ENCODE assay signal across 20 cellular contexts in the genomic region with DNA sequence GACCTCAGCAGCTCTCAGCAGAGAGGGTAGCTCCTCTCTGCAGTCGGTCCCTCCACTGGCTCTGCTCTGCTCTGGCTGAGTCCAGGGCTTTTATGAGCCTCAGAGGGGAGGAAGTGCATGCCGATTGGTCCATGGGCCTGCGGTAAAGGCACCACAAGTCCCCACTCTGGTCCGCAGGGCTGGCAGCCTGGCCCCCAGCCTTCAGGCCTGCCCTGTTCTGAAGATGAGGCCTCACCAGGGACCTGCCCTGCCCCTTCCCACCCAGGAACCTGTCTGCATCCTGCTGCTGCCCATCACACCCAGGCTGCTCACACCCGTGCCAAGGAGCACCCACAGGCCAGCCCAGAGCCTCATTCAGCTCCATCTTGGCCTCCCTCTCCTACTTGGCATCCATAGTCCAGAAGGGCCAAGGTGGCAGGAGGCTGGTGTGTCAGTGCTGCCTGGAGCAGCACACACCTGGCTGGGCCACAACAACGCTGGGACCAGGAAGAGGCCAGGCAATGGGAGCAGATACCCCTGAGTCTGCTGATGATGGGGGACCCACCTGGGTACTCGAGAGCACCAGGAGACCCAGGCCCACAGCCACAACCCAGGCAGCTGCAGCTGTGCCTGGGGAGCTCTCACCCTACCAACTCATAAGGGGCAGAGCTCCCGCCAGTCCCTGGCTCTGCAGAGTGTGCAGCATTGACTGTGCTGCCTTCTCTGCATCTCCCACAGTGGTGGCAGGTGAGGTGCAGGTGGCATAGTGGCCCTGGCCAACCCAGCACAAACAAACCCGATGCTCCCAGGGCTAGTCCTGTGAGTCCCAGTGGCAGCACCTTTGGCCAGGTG.
"Had no signal": no experiment of that assay in that cellular context is flagged by ENCODE, and none has a peak within 500 bp of the region (broad histone marks: within the 10 kb centered on the region; RNA-seq: fewer than 3 reads in every experiment).

No MANE protein-coding gene starts in this region.

- H3K27me3 ChIP-seq: body of pancreas, cardiac muscle cell, hepatocyte, sigmoid colon had no signal

- H3K4me3 ChIP-seq: body of pancreas, cardiac muscle cell, hepatocyte, sigmoid colon, thoracic aorta had no signal

- H3K4me2 ChIP-seq: hepatocyte had no signal

- ATAC-seq: activated T-cell treated with anti-CD3 and anti-CD28 coated beads, Interleukin-2, amount 50 U/mL, for 72 hours; body of pancreas had no signal

- H3K36me3 ChIP-seq: cardiac muscle cell, sigmoid colon, thoracic aorta had no signal

- H3K9me3 ChIP-seq: body of pancreas, sigmoid colon, thoracic aorta had no signal

- H3K27ac ChIP-seq: body of pancreas, cardiac muscle cell, thoracic aorta had no signal

- DNase-seq: activated CD4-positive, alpha-beta T cell treated with anti-CD3 and anti-CD28 coated beads for 4 hours; activated CD4-positive, alpha-beta T cell treated with anti-CD3 and anti-CD28 coated beads, Interleukin-2, amount 50 U/mL, for 48 hours; activated CD4-positive, CD25-positive, alpha-beta regulatory T cell; activated effector memory CD4-positive, alpha-beta T cell treated with Interleukin-2 at 50 U/mL for 16 hours; activated naive CD4-positive, alpha-beta T cell treated with anti-CD3 and anti-CD28 coated beads, Interleukin-2, amount 10 ng/mL, durations not matched to agents 7 days and 5 days; activated T-cell treated with anti-CD3 and anti-CD28 coated beads, Interleukin-2, amount 50 U/mL, for 72 hours; anterior cingulate cortex; body of pancreas; effector CD4-positive, alpha-beta T cell; immature natural killer cell; kidney glomerular epithelial cell; nephron progenitor cell; nucleus accumbens; sigmoid colon; stimulated activated CD4-positive, alpha-beta T cell treated with anti-CD3 and anti-CD28 coated beads, Interleukin-4, amount 100 ng/mL, for 1 hour; stimulated activated naive CD4-positive, alpha-beta T cell treated with Interleukin-2 at 50 U/mL for 16 hours; T1000 had no signal

- H2AFZ ChIP-seq: hepatocyte had no signal

- H3K79me2 ChIP-seq: hepatocyte had no signal
